7 cellular contexts compared by ENCODE assay signal in genomic region chr13:104773775-104774174, GRCh38.
DNase-seq lines count a peak whose midpoint lies in the region; ATAC-seq, FAIRE-seq and TF ChIP-seq lines count a peak whose summit lies in the region.

No MANE protein-coding gene starts in this region.

- DNase-seq in NCI-H446 (lab: John Stamatoyannopoulos, UW) = peak; percentile 38 to 55
- peak; percentile 72 for DNase-seq in bronchial epithelial cell (ENCODE audit: low read depth)
- peak; percentile 0 for DNase-seq in midbrain (lab: John Stamatoyannopoulos, UW)
- DNase-seq in ecto neural progenitor cell (ENCODE audit: low spot score) = no peak
- no peak for DNase-seq in stimulated activated CD4-positive, alpha-beta T cell treated with anti-CD3 and anti-CD28 coated beads, Interleukin-4, amount 100 ng/mL, for 24 hours

- no peak overlapping the region for H3K4me3 ChIP-seq in bronchial epithelial cell (ENCODE audit: low read depth, low read length)

- TF ChIP-seq CTCF in GM12873 (IDR thresholded peaks at IDR 0.05; ENCODE audit: insufficient read depth, low read depth, low read length, missing control alignments) (peak; percentile 68), bronchial epithelial cell (IDR thresholded peaks at IDR 0.05; ENCODE audit: insufficient read depth, low read length, severe bottlenecking) (peak; percentile 64)

- no peaks in the 10 kb centered on the region for H3K27me3 ChIP-seq in bronchial epithelial cell (ENCODE audit: control insufficient read depth, insufficient read depth, low read length)

- H3K36me3 ChIP-seq in bronchial epithelial cell (ENCODE audit: control insufficient read depth, insufficient read depth, low read length) = no peaks in the 10 kb centered on the region

- no peak for FAIRE-seq in bronchial epithelial cell (lab: Jason Lieb, UNC)

- peak; percentile 88 for ATAC-seq in HG02852 (IDR thresholded peaks at IDR 0.05; ENCODE audit: unreplicated experiment)

Comparison
In these comparisons a context has a peak if more than half of its experiments do, and no peak if none do; other contexts are left out.
1. DNase-seq: peak in NCI-H446 (2 of 2), bronchial epithelial cell (single experiment) and midbrain (single experiment); none in ecto neural progenitor cell (single experiment) and stimulated activated CD4-positive, alpha-beta T cell treated with anti-CD3 and anti-CD28 coated beads, Interleukin-4, amount 100 ng/mL, for 24 hours (single experiment).